In genomic region chr17:32519769-32520701, GRCh38 we compare ENCODE assay signal across 8 cellular contexts. TPM values are rescaled to one million over a fixed set of nuclear protein-coding genes. Genes with fewer than 3 reads are reported as not detected.
A peak's percentile ranks its signal among the peaks of the same experiment; 100 is the strongest.
DNase-seq lines count a peak whose midpoint lies in the region; ATAC-seq, FAIRE-seq and TF ChIP-seq lines count a peak whose summit lies in the region.

No MANE protein-coding gene starts in this region.

- no peak for TF ChIP-seq POLR2A in heart left ventricle (IDR thresholded peaks at IDR 0.05)
- no peak for TF ChIP-seq POLR2A in H54 (IDR thresholded peaks at IDR 0.05; ENCODE audit: low read depth, low read length)

- ATAC-seq in heart left ventricle = peak; percentile 14 to 71 (median 30)
- ATAC-seq in GM18511 (IDR thresholded peaks at IDR 0.05; ENCODE audit: unreplicated experiment) = no peak

- no peaks in the 10 kb centered on the region for H3K36me3 ChIP-seq in heart left ventricle

- peak overlapping the region in 11 of 12 donors; percentile 42 to 65 (median 57) for H3K4me3 ChIP-seq in heart left ventricle

- H3K27me3 ChIP-seq in heart left ventricle = peaks cover 0 to 4% (median 0%) of the 10 kb centered on the region in 9 donors

- H3K9me3 ChIP-seq in heart left ventricle = no peaks in the 10 kb centered on the region

- TF ChIP-seq CTCF in heart left ventricle (IDR thresholded peaks at IDR 0.05) = no peak

- no peak for FAIRE-seq in H54 (lab: Jason Lieb, UNC)

- peak overlapping the region in 5 of 12 donors; percentile 4 to 46 (median 44) for H3K27ac ChIP-seq in heart left ventricle

- DNase-seq in ELR (ENCODE audit: low read depth) = peak; percentile 40
- DNase-seq in NCI-H2227 (lab: John Stamatoyannopoulos, UW; ENCODE audit: unreplicated experiment) = peak; percentile 80
- DNase-seq in activated gamma-delta T cell (lab: John Stamatoyannopoulos, UW) = peak; percentile 22
- peak in 3 of 5 donors; percentile 26 to 39 (median 37) for DNase-seq in heart left ventricle
- peak; percentile 83 for DNase-seq in retina
- no peak for DNase-seq in H54 (ENCODE audit: insufficient read length, low spot score)
- no peak for DNase-seq in GM19238 (ENCODE audit: insufficient read length, low spot score)

- peaks cover 3 to 43% (median 24%) of the 10 kb centered on the region in 12 donors for H3K4me1 ChIP-seq in heart left ventricle

- intact Hi-C loops in heart left ventricle (cut with DNase I) = loop anchor here in 3 of 10 donors (5.0 to 10.0 kb wide), 3 partner anchors 33 to 55 kb away; partner anchors contain the start of gene CDK5R1 (in 1 of the 3)

- 42 to 49% (median 46%) methylated on average over 20 of the region's 20 CpGs for WGBS in heart left ventricle, 4 donors

RNA-seq across cellular contexts. Expression of gene CDK5R1, which starts 33.2 kb away (rescaled TPM):
- total RNA-seq in heart left ventricle = 1 to 10 TPM in 8 of 9 donors, under 1 TPM in 1; 1.00 to 2.9 (median 1.5) TPM
- polyA plus RNA-seq in heart left ventricle = 1 to 10 TPM in 1 of 2 donors, under 1 TPM in 1; 0.57 to 2.0 TPM

Comparison
In these comparisons a context has a peak if more than half of its experiments do, and no peak if none do; other contexts are left out.
1. DNase-seq: peak in ELR (single experiment), NCI-H2227 (single experiment), activated gamma-delta T cell (single experiment), heart left ventricle (3 of 5) and retina (single experiment); none in H54 (single experiment) and GM19238 (single experiment).